In the genomic region with DNA sequence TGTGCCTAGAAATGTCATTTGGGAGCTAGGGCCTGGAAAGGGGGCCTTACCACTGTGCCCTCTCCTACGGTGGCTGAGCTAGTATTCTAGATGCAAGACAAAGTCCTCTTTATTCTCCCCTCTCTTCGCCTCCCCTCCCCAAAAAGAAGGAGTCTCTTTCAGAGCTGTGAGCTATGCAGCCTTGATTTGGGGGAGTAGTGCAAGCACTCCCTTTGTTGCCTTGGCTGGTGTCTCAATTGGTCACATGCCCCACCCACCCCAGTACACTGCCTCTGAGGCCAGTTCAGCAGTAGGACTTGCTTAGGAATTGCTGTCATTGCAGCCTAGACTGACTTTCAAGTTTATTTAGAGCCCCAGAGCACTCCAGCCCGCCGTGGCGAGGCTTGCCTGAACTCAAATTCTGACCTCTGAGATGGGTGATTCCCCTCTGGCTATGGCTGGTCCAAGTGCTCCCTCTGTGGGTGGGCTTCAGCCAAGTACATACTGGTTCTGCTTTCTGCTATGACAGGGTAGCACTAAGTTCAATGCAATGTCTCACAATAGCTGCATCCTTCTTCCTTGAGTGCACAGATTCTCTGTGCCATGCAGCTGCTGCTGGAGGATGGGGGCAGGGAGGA, we compare ENCODE assay signal across 1 cellular context.
TF ChIP-seq lines count a peak whose summit lies in the region.

No MANE protein-coding gene starts in this region.

TF ChIP-seq in IMR-90, 13 proteins besides CTCF, POLR2A, EP300 and RAD21:
- TF ChIP-seq, protein P1, sequence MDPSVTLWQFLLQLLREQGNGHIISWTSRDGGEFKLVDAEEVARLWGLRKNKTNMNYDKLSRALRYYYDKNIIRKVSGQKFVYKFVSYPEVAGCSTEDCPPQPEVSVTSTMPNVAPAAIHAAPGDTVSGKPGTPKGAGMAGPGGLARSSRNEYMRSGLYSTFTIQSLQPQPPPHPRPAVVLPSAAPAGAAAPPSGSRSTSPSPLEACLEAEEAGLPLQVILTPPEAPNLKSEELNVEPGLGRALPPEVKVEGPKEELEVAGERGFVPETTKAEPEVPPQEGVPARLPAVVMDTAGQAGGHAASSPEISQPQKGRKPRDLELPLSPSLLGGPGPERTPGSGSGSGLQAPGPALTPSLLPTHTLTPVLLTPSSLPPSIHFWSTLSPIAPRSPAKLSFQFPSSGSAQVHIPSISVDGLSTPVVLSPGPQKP (IDR thresholded peaks at IDR 0.05; ENCODE audit: borderline replicate concordance, low read depth, low read length) = no peak
- TF ChIP-seq FOS (IDR thresholded peaks at IDR 0.05; ENCODE audit: low read depth, low read length) (no peak), CEBPB (IDR thresholded peaks at IDR 0.05; ENCODE audit: low read depth, low read length) (no peak), SMC3 (IDR thresholded peaks at IDR 0.05; ENCODE audit: low read depth, low read length) (no peak; the same call in 1 of the 2 replicates), NFE2L2 (IDR thresholded peaks at IDR 0.05; ENCODE audit: low read depth, low read length) (no peak), RFX5 (IDR thresholded peaks at IDR 0.05; ENCODE audit: low read depth, low read length) (no peak), BHLHE40 (IDR thresholded peaks at IDR 0.05; ENCODE audit: low read depth, low read length) (no peak), MAZ (IDR thresholded peaks at IDR 0.05; ENCODE audit: borderline replicate concordance, low read depth, low read length) (no peak), RCOR1 (IDR thresholded peaks at IDR 0.05; ENCODE audit: insufficient replicate concordance, low read length) (no peak), MXI1 (IDR thresholded peaks at IDR 0.05; ENCODE audit: borderline replicate concordance, low read depth, low read length) (no peak), CHD1 (IDR thresholded peaks at IDR 0.05; ENCODE audit: low read depth, low read length) (no peak), MAFK (IDR thresholded peaks at IDR 0.05; ENCODE audit: low read depth, low read length) (no peak)
- TF ChIP-seq, protein P2, sequence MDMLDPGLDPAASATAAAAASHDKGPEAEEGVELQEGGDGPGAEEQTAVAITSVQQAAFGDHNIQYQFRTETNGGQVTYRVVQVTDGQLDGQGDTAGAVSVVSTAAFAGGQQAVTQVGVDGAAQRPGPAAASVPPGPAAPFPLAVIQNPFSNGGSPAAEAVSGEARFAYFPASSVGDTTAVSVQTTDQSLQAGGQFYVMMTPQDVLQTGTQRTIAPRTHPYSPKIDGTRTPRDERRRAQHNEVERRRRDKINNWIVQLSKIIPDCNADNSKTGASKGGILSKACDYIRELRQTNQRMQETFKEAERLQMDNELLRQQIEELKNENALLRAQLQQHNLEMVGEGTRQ (IDR thresholded peaks at IDR 0.05; ENCODE audit: low read depth, low read length) = no peak
TF ChIP-seq in IMR-90: peak in this region for 0.
